In the genomic region with DNA sequence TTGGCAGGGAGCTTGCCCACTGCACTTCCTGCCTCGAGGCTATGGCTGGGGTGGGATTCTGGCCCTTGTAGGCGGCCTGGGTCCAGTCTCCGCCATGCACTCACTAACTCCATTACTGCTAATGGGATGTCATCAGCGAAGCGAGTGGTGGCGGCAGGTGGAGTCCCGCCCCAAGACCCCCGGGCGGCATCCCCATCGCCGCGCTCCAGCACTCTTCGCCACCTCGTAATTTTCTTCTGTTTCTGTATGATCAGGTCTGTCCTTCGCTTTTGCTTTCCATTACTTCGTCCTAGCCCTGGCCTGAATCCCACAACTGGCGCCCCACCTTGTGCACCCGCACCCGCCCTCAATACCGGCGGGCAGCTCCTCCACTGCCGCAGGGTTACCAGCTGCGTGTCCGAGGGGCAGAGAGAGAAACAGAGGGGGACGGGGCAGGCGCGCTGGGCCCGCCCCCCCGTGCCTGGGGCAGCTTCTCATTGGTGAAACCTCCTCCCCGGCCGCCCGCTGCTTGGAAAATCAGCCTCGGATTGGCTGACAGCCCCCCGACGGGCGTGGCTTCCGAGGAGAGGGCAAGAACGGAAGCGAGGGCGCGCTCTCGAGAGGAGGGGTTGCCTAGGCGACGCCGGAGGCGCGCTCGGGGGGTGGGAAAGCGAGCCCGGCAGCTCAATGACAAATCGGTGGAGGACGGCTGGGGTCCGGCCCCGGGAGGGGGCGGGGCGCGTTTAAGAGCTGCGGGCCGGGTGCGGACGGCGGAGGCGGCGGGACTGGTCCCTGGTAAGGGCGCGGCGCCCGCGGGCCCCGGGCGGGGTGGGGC, we compare ENCODE assay signal across 1 cellular context.
TF ChIP-seq lines count a peak whose summit lies in the region.

A gene with protein sequence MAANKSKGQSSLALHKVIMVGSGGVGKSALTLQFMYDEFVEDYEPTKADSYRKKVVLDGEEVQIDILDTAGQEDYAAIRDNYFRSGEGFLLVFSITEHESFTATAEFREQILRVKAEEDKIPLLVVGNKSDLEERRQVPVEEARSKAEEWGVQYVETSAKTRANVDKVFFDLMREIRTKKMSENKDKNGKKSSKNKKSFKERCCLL (plus strand): TSS at position 646 of the 814 bp plus-strand sequence. CDS start 25,813 bp downstream, outside the sequence.

TF ChIP-seq in HEK293, 187 proteins besides CTCF, POLR2A, EP300 and RAD21 (continued from another document and continues in another):
- TF ChIP-seq ZNF335 (tag by site-specific recombination; conservative IDR thresholded peaks at IDR 0.05) (peak; percentile 94), SP2 (tag by site-specific recombination; IDR thresholded peaks at IDR 0.05) (peak; percentile 90), ZNF174 (tag by site-specific recombination; IDR thresholded peaks at IDR 0.05) (no peak), ZNF426 (tag by site-specific recombination; IDR thresholded peaks at IDR 0.05) (no peak), ZNF221 (tag by site-specific recombination; IDR thresholded peaks at IDR 0.05; ENCODE audit: borderline replicate concordance) (no peak), SCRT1 (tag by site-specific recombination; IDR thresholded peaks at IDR 0.05; ENCODE audit: borderline replicate concordance) (no peak), ZNF654 (tag by site-specific recombination; IDR thresholded peaks at IDR 0.05; ENCODE audit: low read depth) (no peak), ZFP37 (tag by site-specific recombination; IDR thresholded peaks at IDR 0.05) (no peak), KLF16 (tag by site-specific recombination; IDR thresholded peaks at IDR 0.05) (peak; percentile 55; the same call in 1 of the 2 replicates), ZBTB20 (tag by site-specific recombination; IDR thresholded peaks at IDR 0.05) (peak; percentile 53; the same call in 1 of the 2 replicates), GLIS2 (tag by site-specific recombination; IDR thresholded peaks at IDR 0.05) (peak; percentile 84), ZEB2 (tag by site-specific recombination; IDR thresholded peaks at IDR 0.05) (peak; percentile 40; the same call in 1 of the 2 replicates), ZBTB7A (tag by site-specific recombination; IDR thresholded peaks at IDR 0.05; ENCODE audit: low read depth) (0 out of 2 replicates have a peak, but pooled peaks have one; percentile 41), ZNF621 (tag by site-specific recombination; IDR thresholded peaks at IDR 0.05) (peak; percentile 100)
- TF ChIP-seq, protein P1, sequence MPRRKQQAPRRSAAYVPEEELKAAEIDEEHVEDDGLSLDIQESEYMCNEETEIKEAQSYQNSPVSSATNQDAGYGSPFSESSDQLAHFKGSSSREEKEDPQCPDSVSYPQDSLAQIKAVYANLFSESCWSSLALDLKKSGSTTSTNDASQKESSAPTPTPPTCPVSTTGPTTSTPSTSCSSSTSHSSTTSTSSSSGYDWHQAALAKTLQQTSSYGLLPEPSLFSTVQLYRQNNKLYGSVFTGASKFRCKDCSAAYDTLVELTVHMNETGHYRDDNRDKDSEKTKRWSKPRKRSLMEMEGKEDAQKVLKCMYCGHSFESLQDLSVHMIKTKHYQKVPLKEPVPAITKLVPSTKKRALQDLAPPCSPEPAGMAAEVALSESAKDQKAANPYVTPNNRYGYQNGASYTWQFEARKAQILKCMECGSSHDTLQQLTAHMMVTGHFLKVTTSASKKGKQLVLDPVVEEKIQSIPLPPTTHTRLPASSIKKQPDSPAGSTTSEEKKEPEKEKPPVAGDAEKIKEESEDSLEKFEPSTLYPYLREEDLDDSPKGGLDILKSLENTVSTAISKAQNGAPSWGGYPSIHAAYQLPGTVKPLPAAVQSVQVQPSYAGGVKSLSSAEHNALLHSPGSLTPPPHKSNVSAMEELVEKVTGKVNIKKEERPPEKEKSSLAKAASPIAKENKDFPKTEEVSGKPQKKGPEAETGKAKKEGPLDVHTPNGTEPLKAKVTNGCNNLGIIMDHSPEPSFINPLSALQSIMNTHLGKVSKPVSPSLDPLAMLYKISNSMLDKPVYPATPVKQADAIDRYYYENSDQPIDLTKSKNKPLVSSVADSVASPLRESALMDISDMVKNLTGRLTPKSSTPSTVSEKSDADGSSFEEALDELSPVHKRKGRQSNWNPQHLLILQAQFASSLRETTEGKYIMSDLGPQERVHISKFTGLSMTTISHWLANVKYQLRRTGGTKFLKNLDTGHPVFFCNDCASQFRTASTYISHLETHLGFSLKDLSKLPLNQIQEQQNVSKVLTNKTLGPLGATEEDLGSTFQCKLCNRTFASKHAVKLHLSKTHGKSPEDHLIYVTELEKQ (tag by site-specific recombination; IDR thresholded peaks at IDR 0.05; ENCODE audit: borderline replicate concordance) = no peak
- TF ChIP-seq, protein P2, sequence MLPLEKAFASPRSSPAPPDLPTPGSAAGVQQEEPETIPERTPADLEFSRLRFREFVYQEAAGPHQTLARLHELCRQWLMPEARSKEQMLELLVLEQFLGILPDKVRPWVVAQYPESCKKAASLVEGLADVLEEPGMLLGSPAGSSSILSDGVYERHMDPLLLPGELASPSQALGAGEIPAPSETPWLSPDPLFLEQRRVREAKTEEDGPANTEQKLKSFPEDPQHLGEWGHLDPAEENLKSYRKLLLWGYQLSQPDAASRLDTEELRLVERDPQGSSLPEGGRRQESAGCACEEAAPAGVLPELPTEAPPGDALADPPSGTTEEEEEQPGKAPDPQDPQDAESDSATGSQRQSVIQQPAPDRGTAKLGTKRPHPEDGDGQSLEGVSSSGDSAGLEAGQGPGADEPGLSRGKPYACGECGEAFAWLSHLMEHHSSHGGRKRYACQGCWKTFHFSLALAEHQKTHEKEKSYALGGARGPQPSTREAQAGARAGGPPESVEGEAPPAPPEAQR (tag by site-specific recombination; IDR thresholded peaks at IDR 0.05) = no peak
- TF ChIP-seq, protein P3, sequence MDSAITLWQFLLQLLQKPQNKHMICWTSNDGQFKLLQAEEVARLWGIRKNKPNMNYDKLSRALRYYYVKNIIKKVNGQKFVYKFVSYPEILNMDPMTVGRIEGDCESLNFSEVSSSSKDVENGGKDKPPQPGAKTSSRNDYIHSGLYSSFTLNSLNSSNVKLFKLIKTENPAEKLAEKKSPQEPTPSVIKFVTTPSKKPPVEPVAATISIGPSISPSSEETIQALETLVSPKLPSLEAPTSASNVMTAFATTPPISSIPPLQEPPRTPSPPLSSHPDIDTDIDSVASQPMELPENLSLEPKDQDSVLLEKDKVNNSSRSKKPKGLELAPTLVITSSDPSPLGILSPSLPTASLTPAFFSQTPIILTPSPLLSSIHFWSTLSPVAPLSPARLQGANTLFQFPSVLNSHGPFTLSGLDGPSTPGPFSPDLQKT (IDR thresholded peaks at IDR 0.05; ENCODE audit: borderline replicate concordance, low read depth, low read length) = no peak
- TF ChIP-seq, protein P4, sequence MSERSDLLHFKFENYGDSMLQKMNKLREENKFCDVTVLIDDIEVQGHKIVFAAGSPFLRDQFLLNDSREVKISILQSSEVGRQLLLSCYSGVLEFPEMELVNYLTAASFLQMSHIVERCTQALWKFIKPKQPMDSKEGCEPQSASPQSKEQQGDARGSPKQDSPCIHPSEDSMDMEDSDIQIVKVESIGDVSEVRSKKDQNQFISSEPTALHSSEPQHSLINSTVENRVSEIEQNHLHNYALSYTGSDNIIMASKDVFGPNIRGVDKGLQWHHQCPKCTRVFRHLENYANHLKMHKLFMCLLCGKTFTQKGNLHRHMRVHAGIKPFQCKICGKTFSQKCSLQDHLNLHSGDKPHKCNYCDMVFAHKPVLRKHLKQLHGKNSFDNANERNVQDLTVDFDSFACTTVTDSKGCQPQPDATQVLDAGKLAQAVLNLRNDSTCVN (tag by site-specific recombination; optimal IDR thresholded peaks at IDR 0.05) = peak; percentile 91
- TF ChIP-seq, protein P5, sequence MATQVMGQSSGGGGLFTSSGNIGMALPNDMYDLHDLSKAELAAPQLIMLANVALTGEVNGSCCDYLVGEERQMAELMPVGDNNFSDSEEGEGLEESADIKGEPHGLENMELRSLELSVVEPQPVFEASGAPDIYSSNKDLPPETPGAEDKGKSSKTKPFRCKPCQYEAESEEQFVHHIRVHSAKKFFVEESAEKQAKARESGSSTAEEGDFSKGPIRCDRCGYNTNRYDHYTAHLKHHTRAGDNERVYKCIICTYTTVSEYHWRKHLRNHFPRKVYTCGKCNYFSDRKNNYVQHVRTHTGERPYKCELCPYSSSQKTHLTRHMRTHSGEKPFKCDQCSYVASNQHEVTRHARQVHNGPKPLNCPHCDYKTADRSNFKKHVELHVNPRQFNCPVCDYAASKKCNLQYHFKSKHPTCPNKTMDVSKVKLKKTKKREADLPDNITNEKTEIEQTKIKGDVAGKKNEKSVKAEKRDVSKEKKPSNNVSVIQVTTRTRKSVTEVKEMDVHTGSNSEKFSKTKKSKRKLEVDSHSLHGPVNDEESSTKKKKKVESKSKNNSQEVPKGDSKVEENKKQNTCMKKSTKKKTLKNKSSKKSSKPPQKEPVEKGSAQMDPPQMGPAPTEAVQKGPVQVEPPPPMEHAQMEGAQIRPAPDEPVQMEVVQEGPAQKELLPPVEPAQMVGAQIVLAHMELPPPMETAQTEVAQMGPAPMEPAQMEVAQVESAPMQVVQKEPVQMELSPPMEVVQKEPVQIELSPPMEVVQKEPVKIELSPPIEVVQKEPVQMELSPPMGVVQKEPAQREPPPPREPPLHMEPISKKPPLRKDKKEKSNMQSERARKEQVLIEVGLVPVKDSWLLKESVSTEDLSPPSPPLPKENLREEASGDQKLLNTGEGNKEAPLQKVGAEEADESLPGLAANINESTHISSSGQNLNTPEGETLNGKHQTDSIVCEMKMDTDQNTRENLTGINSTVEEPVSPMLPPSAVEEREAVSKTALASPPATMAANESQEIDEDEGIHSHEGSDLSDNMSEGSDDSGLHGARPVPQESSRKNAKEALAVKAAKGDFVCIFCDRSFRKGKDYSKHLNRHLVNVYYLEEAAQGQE (tag by site-specific recombination; IDR thresholded peaks at IDR 0.05) = 0 out of 2 replicates have a peak, but pooled peaks have one; percentile 23
- TF ChIP-seq, protein P6, sequence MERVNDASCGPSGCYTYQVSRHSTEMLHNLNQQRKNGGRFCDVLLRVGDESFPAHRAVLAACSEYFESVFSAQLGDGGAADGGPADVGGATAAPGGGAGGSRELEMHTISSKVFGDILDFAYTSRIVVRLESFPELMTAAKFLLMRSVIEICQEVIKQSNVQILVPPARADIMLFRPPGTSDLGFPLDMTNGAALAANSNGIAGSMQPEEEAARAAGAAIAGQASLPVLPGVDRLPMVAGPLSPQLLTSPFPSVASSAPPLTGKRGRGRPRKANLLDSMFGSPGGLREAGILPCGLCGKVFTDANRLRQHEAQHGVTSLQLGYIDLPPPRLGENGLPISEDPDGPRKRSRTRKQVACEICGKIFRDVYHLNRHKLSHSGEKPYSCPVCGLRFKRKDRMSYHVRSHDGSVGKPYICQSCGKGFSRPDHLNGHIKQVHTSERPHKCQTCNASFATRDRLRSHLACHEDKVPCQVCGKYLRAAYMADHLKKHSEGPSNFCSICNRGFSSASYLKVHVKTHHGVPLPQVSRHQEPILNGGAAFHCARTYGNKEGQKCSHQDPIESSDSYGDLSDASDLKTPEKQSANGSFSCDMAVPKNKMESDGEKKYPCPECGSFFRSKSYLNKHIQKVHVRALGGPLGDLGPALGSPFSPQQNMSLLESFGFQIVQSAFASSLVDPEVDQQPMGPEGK (tag by site-specific recombination; IDR thresholded peaks at IDR 0.05) = peak; percentile 81
- TF ChIP-seq, protein P7, sequence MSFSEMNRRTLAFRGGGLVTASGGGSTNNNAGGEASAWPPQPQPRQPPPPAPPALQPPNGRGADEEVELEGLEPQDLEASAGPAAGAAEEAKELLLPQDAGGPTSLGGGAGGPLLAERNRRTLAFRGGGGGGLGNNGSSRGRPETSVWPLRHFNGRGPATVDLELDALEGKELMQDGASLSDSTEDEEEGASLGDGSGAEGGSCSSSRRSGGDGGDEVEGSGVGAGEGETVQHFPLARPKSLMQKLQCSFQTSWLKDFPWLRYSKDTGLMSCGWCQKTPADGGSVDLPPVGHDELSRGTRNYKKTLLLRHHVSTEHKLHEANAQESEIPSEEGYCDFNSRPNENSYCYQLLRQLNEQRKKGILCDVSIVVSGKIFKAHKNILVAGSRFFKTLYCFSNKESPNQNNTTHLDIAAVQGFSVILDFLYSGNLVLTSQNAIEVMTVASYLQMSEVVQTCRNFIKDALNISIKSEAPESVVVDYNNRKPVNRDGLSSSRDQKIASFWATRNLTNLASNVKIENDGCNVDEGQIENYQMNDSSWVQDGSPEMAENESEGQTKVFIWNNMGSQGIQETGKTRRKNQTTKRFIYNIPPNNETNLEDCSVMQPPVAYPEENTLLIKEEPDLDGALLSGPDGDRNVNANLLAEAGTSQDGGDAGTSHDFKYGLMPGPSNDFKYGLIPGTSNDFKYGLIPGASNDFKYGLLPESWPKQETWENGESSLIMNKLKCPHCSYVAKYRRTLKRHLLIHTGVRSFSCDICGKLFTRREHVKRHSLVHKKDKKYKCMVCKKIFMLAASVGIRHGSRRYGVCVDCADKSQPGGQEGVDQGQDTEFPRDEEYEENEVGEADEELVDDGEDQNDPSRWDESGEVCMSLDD (tag by site-specific recombination; IDR thresholded peaks at IDR 0.05) = 0 out of 2 replicates have a peak, but pooled peaks have one; percentile 29
- TF ChIP-seq, protein P8, sequence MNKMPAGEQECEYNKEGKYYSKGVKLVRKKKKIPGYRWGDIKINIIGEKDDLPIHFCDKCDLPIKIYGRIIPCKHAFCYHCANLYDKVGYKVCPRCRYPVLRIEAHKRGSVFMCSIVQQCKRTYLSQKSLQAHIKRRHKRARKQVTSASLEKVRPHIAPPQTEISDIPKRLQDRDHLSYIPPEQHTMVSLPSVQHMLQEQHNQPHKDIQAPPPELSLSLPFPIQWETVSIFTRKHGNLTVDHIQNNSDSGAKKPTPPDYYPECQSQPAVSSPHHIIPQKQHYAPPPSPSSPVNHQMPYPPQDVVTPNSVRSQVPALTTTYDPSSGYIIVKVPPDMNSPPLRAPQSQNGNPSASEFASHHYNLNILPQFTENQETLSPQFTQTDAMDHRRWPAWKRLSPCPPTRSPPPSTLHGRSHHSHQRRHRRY (tag by site-specific recombination; IDR thresholded peaks at IDR 0.05) = no peak
